In the genomic region with DNA sequence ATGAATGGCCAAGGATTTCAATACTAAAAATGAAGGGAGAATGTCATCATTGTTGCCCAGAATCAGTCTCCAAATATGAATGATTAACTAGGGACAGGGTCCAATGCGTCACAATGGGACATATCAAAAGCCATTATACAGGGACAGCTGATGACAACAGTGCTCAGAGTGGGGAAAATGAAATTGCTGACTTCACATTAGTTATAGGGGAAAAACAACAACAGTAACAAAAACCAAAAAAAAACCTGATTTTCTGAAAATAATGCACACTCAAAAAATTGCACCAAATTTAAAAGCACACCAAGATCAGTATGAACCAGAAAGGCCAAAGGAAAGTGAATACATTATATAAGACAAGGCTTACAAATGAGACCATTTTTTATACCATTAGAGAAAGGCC, we compare ENCODE assay signal across 7 cellular contexts.
"Had no signal": no experiment of that assay in that cellular context is flagged by ENCODE, and none has a peak within 500 bp of the region (broad histone marks: within the 10 kb centered on the region; RNA-seq: fewer than 3 reads in every experiment).

No MANE protein-coding gene starts in this region.

- ATAC-seq: GM23338 had no signal

- H3K4me3 ChIP-seq: GM23338 had no signal

- H2AFZ ChIP-seq: GM23338 had no signal

- H3K4me2 ChIP-seq: GM23338 had no signal

- FAIRE-seq: H1, H54, HTR-8/SVneo had no signal

- DNase-seq: H9, HCEC 1CT, KBM-7 had no signal
